ENCODE assay signal across 1 cellular context in genomic region chr6:170552765-170553685, GRCh38.
TF ChIP-seq lines count a peak whose summit lies in the region.

Gene PSMB1 (minus strand): TSS chr6:170553307. CDS start chr6:170553242, 65 bp downstream.

TF ChIP-seq in HepG2, 621 proteins besides CTCF, POLR2A, EP300 and RAD21 (continued from another document and continues in another):
- TF ChIP-seq ZNF574 (CRISPR knock-in tag; IDR thresholded peaks at IDR 0.05) (peak; percentile 99), SATB2 (CRISPR knock-in tag; IDR thresholded peaks at IDR 0.05) (no peak), ZNF703 (CRISPR knock-in tag; IDR thresholded peaks at IDR 0.05; ENCODE audit: borderline replicate concordance) (0 out of 2 replicates have a peak, but pooled peaks have one; percentile 48), GTF3A (CRISPR knock-in tag; conservative IDR thresholded peaks at IDR 0.05) (0 out of 2 replicates have a peak, but pooled peaks have one; percentile 60), NONO (IDR thresholded peaks at IDR 0.05) (no peak), NONO (CRISPR knock-in tag; conservative IDR thresholded peaks at IDR 0.05) (peak; percentile 86), ZSCAN12 (CRISPR knock-in tag; IDR thresholded peaks at IDR 0.05) (0 out of 2 replicates have a peak, but pooled peaks have one; percentile 19), ARID5B (CRISPR knock-in tag; IDR thresholded peaks at IDR 0.05) (peak; percentile 62), PITX1 (CRISPR knock-in tag; IDR thresholded peaks at IDR 0.05) (peak; percentile 86), REST (IDR thresholded peaks at IDR 0.05; ENCODE audit: borderline replicate concordance in 1 of 2, low read depth in 1 of 2, low read length in 2 of 2) (peak in 1 of 2 experiments; percentile 76; a peak in 1 of 4 replicates), ZNF639 (CRISPR knock-in tag; conservative IDR thresholded peaks at IDR 0.05) (peak; percentile 76), PAXIP1 (CRISPR knock-in tag; conservative IDR thresholded peaks at IDR 0.05) (no peak; the same call in 1 of the 2 replicates), ZBTB10 (CRISPR knock-in tag; IDR thresholded peaks at IDR 0.05; ENCODE audit: borderline replicate concordance) (peak; percentile 67; the same call in 1 of the 2 replicates), ZNF740 (CRISPR knock-in tag; IDR thresholded peaks at IDR 0.05) (no peak; the same call in 1 of the 2 replicates), TBL1XR1 (IDR thresholded peaks at IDR 0.05; ENCODE audit: borderline replicate concordance, low read length, partially characterized antibody) (peak; percentile 76), ZNF44 (CRISPR knock-in tag; IDR thresholded peaks at IDR 0.05) (no peak), REPIN1 (CRISPR knock-in tag; IDR thresholded peaks at IDR 0.05; ENCODE audit: borderline replicate concordance, low read depth) (peak; percentile 84; the same call in 1 of the 2 replicates), FOSL2 (CRISPR knock-in tag; IDR thresholded peaks at IDR 0.05) (peak; percentile 67), SAFB2 (CRISPR knock-in tag; IDR thresholded peaks at IDR 0.05; ENCODE audit: borderline replicate concordance, low read depth) (peak; percentile 84; the same call in 1 of the 2 replicates), TAF1 (CRISPR knock-in tag; IDR thresholded peaks at IDR 0.05) (peak; percentile 94), ZNF543 (CRISPR knock-in tag; IDR thresholded peaks at IDR 0.05) (peak; percentile 60; the same call in 1 of the 2 replicates), NFE2 (CRISPR knock-in tag; IDR thresholded peaks at IDR 0.05) (peak; percentile 55; the same call in 1 of the 2 replicates), ZNF891 (CRISPR knock-in tag; IDR thresholded peaks at IDR 0.05) (peak; percentile 98), ZBTB43 (CRISPR knock-in tag; conservative IDR thresholded peaks at IDR 0.05) (peak; percentile 88), PHF5A (CRISPR knock-in tag; IDR thresholded peaks at IDR 0.05; ENCODE audit: low read depth, unreplicated experiment) (peak; percentile 78), RBFOX2 (IDR thresholded peaks at IDR 0.05; ENCODE audit: low read depth, low read length) (peak; percentile 89), UBTF (CRISPR knock-in tag; IDR thresholded peaks at IDR 0.05) (peak; percentile 82), ZNF335 (CRISPR knock-in tag; IDR thresholded peaks at IDR 0.05) (peak; percentile 49; the same call in 1 of the 2 replicates), SMYD3 (CRISPR knock-in tag; IDR thresholded peaks at IDR 0.05) (peak; percentile 54; the same call in 1 of the 2 replicates)
